19 cellular contexts compared by ENCODE assay signal in the genomic region with DNA sequence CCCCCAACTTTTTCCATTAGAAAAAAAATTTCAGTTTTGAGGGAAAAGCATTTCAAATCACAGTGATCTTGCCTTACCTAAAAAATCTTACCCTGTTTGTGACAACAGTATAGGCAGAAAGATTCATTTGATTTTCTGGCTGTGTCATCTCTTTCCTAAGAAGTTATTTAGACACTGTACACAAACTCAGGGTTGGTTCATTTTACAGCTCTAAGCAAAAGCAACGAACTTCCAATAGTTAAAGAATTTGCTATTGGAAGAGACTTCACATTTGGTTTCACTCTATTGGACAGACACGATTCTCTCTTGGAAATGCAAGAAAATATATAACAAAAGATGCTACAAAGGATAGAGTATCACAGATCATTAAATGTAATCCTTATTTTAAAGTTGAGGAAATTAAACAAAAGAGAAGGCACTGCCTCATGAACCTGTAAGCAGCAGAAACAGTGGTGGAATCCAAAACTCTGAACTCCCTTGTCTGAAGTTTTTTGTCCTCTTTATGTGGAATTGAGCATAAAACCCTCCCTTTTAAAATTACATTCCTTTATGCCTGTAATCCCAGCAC. TPM values are rescaled to one million over a fixed set of nuclear protein-coding genes. Genes with fewer than 3 reads are reported as not detected.
DNase-seq lines count a peak whose midpoint lies in the region; FAIRE-seq and TF ChIP-seq lines count a peak whose summit lies in the region.
"Had no signal": no experiment of that assay in that cellular context is flagged by ENCODE, and none has a peak within 500 bp of the region (broad histone marks: within the 10 kb centered on the region; RNA-seq: fewer than 3 reads in every experiment).

No MANE protein-coding gene starts in this region.

- DNase-seq in ELR (ENCODE audit: low read depth) (peak; percentile 38), brain microvascular endothelial cell (no peak), keratinocyte (ENCODE audit: low read depth, low spot score) (no peak), NCI-H524 (lab: John Stamatoyannopoulos, UW) (no peak), pons (ENCODE audit: low spot score) (no peak)
- DNase-seq in activated CD4-positive, alpha-beta T cell treated with anti-CD3 and anti-CD28 coated beads, Interleukin-2, amount 50 U/mL, for 1 hour = no peak
- DNase-seq in activated CD4-positive, CD25-positive, alpha-beta regulatory T cell (lab: John Stamatoyannopoulos, UW) = no peak
- DNase-seq: activated B cell treated with CpG ODN at 0.5 μM for 24 hours; activated CD8-positive, alpha-beta T cell treated with anti-CD3 and anti-CD28 coated beads, Interleukin-2, amount 10 ng/mL, durations not matched to agents 7 days and 5 days; activated naive CD8-positive, alpha-beta T cell treated with anti-CD3 and anti-CD28 coated beads, Interleukin-2, amount 10 ng/mL, durations not matched to agents 7 days and 5 days; activated T-cell treated with anti-CD3 and anti-CD28 coated beads, Interleukin-2, amount 50 U/mL, for 4 hours; CD4-positive, alpha-beta memory T cell; head of caudate nucleus; NCI-H69; nucleus accumbens; right cardiac atrium; SJCRH30 had no signal

- H3K4me1 ChIP-seq in OCI-LY1 (ENCODE audit: insufficient read depth, low read length, severe bottlenecking) = peaks cover 34% of the 10 kb centered on the region
- peaks cover 41% of the 10 kb centered on the region for H3K4me1 ChIP-seq in keratinocyte (ENCODE audit: control insufficient read depth, extremely low read depth, insufficient read depth, low read length)
- H3K4me1 ChIP-seq: suprapubic skin had no signal

- H4K20me1 ChIP-seq in OCI-LY1 (ENCODE audit: insufficient read depth, low read length) (no peaks in the 10 kb centered on the region), keratinocyte (ENCODE audit: control insufficient read depth, extremely low read depth, insufficient read depth, low read length) (no peaks in the 10 kb centered on the region)

- H3K9ac ChIP-seq in OCI-LY1 (ENCODE audit: low read length) = no peak overlapping the region
- H3K9ac ChIP-seq in keratinocyte (ENCODE audit: control insufficient read depth, extremely low read depth, insufficient read depth, low read length) = no peak overlapping the region

- no peaks in the 10 kb centered on the region for H3F3A ChIP-seq in OCI-LY1 (ENCODE audit: insufficient read depth, low read length)

- dilution Hi-C loops in keratinocyte (cut with MboI; ENCODE audit: extremely low pct_ligation_motif_present, low sequenced_read_pairs) = no loop called here

- H3K27ac ChIP-seq in OCI-LY1 (ENCODE audit: low read depth, low read length, poor library complexity, severe bottlenecking) (no peak overlapping the region), brain microvascular endothelial cell (peak overlapping the region; percentile 21), keratinocyte (ENCODE audit: control insufficient read depth, insufficient read depth, low read length) (peak overlapping the region; percentile 62)
- H3K27ac ChIP-seq: SJCRH30, suprapubic skin had no signal

- H3K27me3 ChIP-seq in OCI-LY1 (ENCODE audit: insufficient read depth, low read length) (no peaks in the 10 kb centered on the region), brain microvascular endothelial cell (replicated peaks) (no peaks in the 10 kb centered on the region), keratinocyte (ENCODE audit: control insufficient read depth, extremely low read depth, insufficient read depth, low read length) (no peaks in the 10 kb centered on the region)
- H3K27me3 ChIP-seq: SJCRH30, suprapubic skin had no signal

- H3K79me2 ChIP-seq in OCI-LY1 (ENCODE audit: insufficient read depth, low read length) = peaks cover 83% of the 10 kb centered on the region
- H3K79me2 ChIP-seq in keratinocyte (ENCODE audit: control insufficient read depth, insufficient read depth, low read length) = peaks cover 58% of the 10 kb centered on the region

- no peak overlapping the region for H3K4me3 ChIP-seq in OCI-LY1 (ENCODE audit: low read depth, low read length, poor library complexity, severe bottlenecking)
- H3K4me3 ChIP-seq in brain microvascular endothelial cell (ENCODE audit: low read depth, low read length) = no peak overlapping the region
- no peak overlapping the region for H3K4me3 ChIP-seq in keratinocyte (ENCODE audit: control insufficient read depth in 2 of 3, extremely low read depth in 1 of 3, insufficient read depth in 2 of 3, low read depth in 1 of 3, low read length in 3 of 3)
- H3K4me3 ChIP-seq: SJCRH30, suprapubic skin had no signal

- peaks cover 24% of the 10 kb centered on the region; the same call in 1 of the 2 replicates for H3K36me3 ChIP-seq in OCI-LY1 (ENCODE audit: insufficient read depth, low read length)
- no peaks in the 10 kb centered on the region for H3K36me3 ChIP-seq in brain microvascular endothelial cell (replicated peaks)
- no peaks in the 10 kb centered on the region for H3K36me3 ChIP-seq in keratinocyte (ENCODE audit: control insufficient read depth in 2 of 2, extremely low read depth in 1 of 2, insufficient read depth in 2 of 2, low read length in 2 of 2)

- no peaks in the 10 kb centered on the region for H3K9me2 ChIP-seq in OCI-LY1 (ENCODE audit: low read depth, low read length)

- FAIRE-seq in keratinocyte (lab: Jason Lieb, UNC) = no peak

- H2AFZ ChIP-seq in OCI-LY1 (ENCODE audit: low read length) (no peak overlapping the region), keratinocyte (ENCODE audit: control insufficient read depth, low read length) (no peak overlapping the region)

- in situ Hi-C loops in brain microvascular endothelial cell (cut with HindIII; ENCODE audit: low pct_ligation_motif_present, low sequenced_read_pairs) = no loop called here

- TF ChIP-seq CTCF in OCI-LY1 (IDR thresholded peaks at IDR 0.05; ENCODE audit: low read length) (no peak), brain microvascular endothelial cell (IDR thresholded peaks at IDR 0.05; ENCODE audit: low read depth, low read length, missing control alignments) (no peak), keratinocyte (optimal IDR thresholded peaks at IDR 0.05 in 1 of 3, IDR thresholded peaks at IDR 0.05 in 1 of 3, conservative IDR thresholded peaks at IDR 0.05 in 1 of 3; ENCODE audit: extremely low read depth in 1 of 3, insufficient read depth in 2 of 3, low read length in 3 of 3) (no peak)

- H3K9me3 ChIP-seq in OCI-LY1 (ENCODE audit: low read length) (no peaks in the 10 kb centered on the region), keratinocyte (ENCODE audit: control insufficient read depth, low read depth, low read length) (no peaks in the 10 kb centered on the region)
- H3K9me3 ChIP-seq: SJCRH30, suprapubic skin had no signal

- no peaks in the 10 kb centered on the region for H3K9me1 ChIP-seq in keratinocyte (ENCODE audit: control insufficient read depth, extremely low read depth, insufficient read depth, low read length)

- peak overlapping the region; percentile 3; the same call in 1 of the 2 replicates for H3K4me2 ChIP-seq in OCI-LY1 (ENCODE audit: low read length)
- peak overlapping the region; percentile 29 for H3K4me2 ChIP-seq in keratinocyte (ENCODE audit: control insufficient read depth, extremely low read depth, insufficient read depth, low read depth, low read length)

RNA-seq across cellular contexts. Expression of a gene that starts 20.8 kb away (rescaled TPM):
- 15.5 to 17.7 TPM (median 17.6 TPM) in 3 replicates for polyA plus RNA-seq in keratinocyte
- 4.9 TPM for polyA plus RNA-seq in keratinocyte (2011; ENCODE audit: low read depth)
- 7.5 and 13.3 TPM in 2 replicates for polyA plus RNA-seq in keratinocyte (2011; cell fraction: cytosol; rRNA removed)
- polyA plus RNA-seq in keratinocyte (2011; cell fraction: nucleus; rRNA removed) = 20.1 and 21.5 TPM in 2 replicates
- polyA plus RNA-seq in keratinocyte (2012; ENCODE audit: low replicate concordance) = 8.4 and 11.3 TPM in 2 replicates
- 21.7 to 60.5 TPM (median 39.6 TPM) in 3 replicates for polyA minus RNA-seq in keratinocyte
- polyA minus RNA-seq in keratinocyte (2011; cell fraction: cytosol; rRNA and poly(A)+ RNA removed) = 22.8 TPM
- polyA minus RNA-seq in keratinocyte (2011; cell fraction: nucleus; rRNA and poly(A)+ RNA removed) = 22.2 and 24.5 TPM in 2 replicates
